In genomic region chr9:74303945-74304344, GRCh38 we compare ENCODE assay signal across 28 cellular contexts.
"Had no signal": no experiment of that assay in that cellular context is flagged by ENCODE, and none has a peak within 500 bp of the region (broad histone marks: within the 10 kb centered on the region; RNA-seq: fewer than 3 reads in every experiment).

No MANE protein-coding gene starts in this region.

- H3K4me3 Mint-ChIP-seq: activated CD4-positive, alpha-beta T cell treated with anti-CD3 and anti-CD28 coated beads, Interleukin-2, amount 10 ng/mL, durations not matched to agents 24 days and 14 days; activated CD8-positive, alpha-beta memory T cell treated with anti-CD3 and anti-CD28 coated beads, Interleukin-2, amount 10 ng/mL, durations not matched to agents 7 days and 5 days; activated naive CD8-positive, alpha-beta T cell treated with anti-CD3 and anti-CD28 coated beads, Interleukin-2, amount 50 U/mL, for 24 hours; activated T-cell treated with anti-CD3 and anti-CD28 coated beads, Interleukin-2, amount 50 U/mL, for 24 hours; activated T-helper 1 cell treated with anti-CD3 and anti-CD28 coated beads, Interleukin-12 subunit alpha, Interleukin-12 subunit beta, Interleukin-2, Interleukin-4 antibody, amounts not matched to agents 30 ng/mL and 10 ng/mL and 1 ng/mL, durations not matched to agents 14 hours and 24 hours and 36 hours; central memory CD8-positive, alpha-beta T cell; T-helper 1 cell treated with Interleukin-12 subunit alpha and Interleukin-12 subunit beta and Interleukin-4 antibody, amounts not matched to agents 30 μg/mL and 1 μg/mL, for 36 hours had no signal

- H3K36me3 ChIP-seq: ascending aorta, Peyer's patch had no signal

- H3K9me3 ChIP-seq: ascending aorta, body of pancreas, Peyer's patch had no signal

- H3K4me1 Mint-ChIP-seq: activated CD4-positive, alpha-beta T cell treated with anti-CD3 and anti-CD28 coated beads, Interleukin-2, amount 10 ng/mL, durations not matched to agents 24 days and 14 days; activated CD8-positive, alpha-beta memory T cell treated with anti-CD3 and anti-CD28 coated beads, Interleukin-2, amount 10 ng/mL, durations not matched to agents 7 days and 5 days; activated naive CD8-positive, alpha-beta T cell treated with anti-CD3 and anti-CD28 coated beads, Interleukin-2, amount 50 U/mL, for 24 hours; central memory CD8-positive, alpha-beta T cell had no signal

- H3K4me1 ChIP-seq: ascending aorta, body of pancreas, Peyer's patch had no signal

- ATAC-seq: activated CD8-positive, alpha-beta memory T cell treated with anti-CD3 and anti-CD28 coated beads, Interleukin-2, amount 10 ng/mL, durations not matched to agents 7 days and 5 days; activated naive CD4-positive, alpha-beta T cell treated with anti-CD3 and anti-CD28 coated beads, Interleukin-2, amount 50 U/mL, for 72 hours; activated naive CD8-positive, alpha-beta T cell treated with anti-CD3 and anti-CD28 coated beads, Interleukin-2, amount 50 U/mL, for 24 hours; body of pancreas had no signal

- DNase-seq: activated CD4-positive, alpha-beta T cell treated with anti-CD3 and anti-CD28 coated beads for 1 hour; activated CD4-positive, alpha-beta T cell treated with anti-CD3 and anti-CD28 coated beads, Interleukin-2, amount 10 ng/mL, durations not matched to agents 24 days and 14 days; activated CD4-positive, alpha-beta T cell treated with anti-CD3 and anti-CD28 coated beads, Interleukin-2, amount 50 U/mL, for 48 hours; activated CD8-positive, alpha-beta memory T cell treated with anti-CD3 and anti-CD28 coated beads, Interleukin-2, amount 10 ng/mL, durations not matched to agents 7 days and 5 days; activated effector memory CD4-positive, alpha-beta T cell treated with Interleukin-2 at 50 U/mL for 16 hours; activated naive CD4-positive, alpha-beta T cell treated with Interleukin-2 at 50 U/mL for 16 hours; activated naive CD8-positive, alpha-beta T cell treated with anti-CD3 and anti-CD28 coated beads, Interleukin-2, amount 50 U/mL, for 24 hours; activated T-cell treated with anti-CD3 and anti-CD28 coated beads, Interleukin-2, amount 50 U/mL, for 24 hours; amniotic stem cell; body of pancreas; Kasumi-1; NCI-H1105 treated with DMSO at 0.1 percent for 48 hours; NCI-H146; NCI-H187 treated with DMSO at 0.1 percent for 48 hours; NCI-H2081 treated with DMSO at 0.1 percent for 48 hours; NCI-H2171 treated with DMSO at 0.1 percent for 48 hours; NCI-H226; NCI-H510A; NCI-H69; Peyer's patch; SHP77 had no signal

- H3K4me3 ChIP-seq: ascending aorta, body of pancreas, Peyer's patch had no signal

- H3K27ac ChIP-seq: ascending aorta, body of pancreas, Peyer's patch, RWPE1 had no signal

- H3K27ac Mint-ChIP-seq: activated CD4-positive, alpha-beta T cell treated with anti-CD3 and anti-CD28 coated beads, Interleukin-2, amount 10 ng/mL, durations not matched to agents 24 days and 14 days; activated CD8-positive, alpha-beta memory T cell treated with anti-CD3 and anti-CD28 coated beads, Interleukin-2, amount 10 ng/mL, durations not matched to agents 7 days and 5 days; activated naive CD4-positive, alpha-beta T cell treated with anti-CD3 and anti-CD28 coated beads, Interleukin-2, amount 50 U/mL, for 72 hours; activated naive CD8-positive, alpha-beta T cell treated with anti-CD3 and anti-CD28 coated beads, Interleukin-2, amount 50 U/mL, for 24 hours; activated T-cell treated with anti-CD3 and anti-CD28 coated beads, Interleukin-2, amount 50 U/mL, for 24 hours; activated T-helper 1 cell treated with anti-CD3 and anti-CD28 coated beads, Interleukin-12 subunit alpha, Interleukin-12 subunit beta, Interleukin-2, Interleukin-4 antibody, amounts not matched to agents 30 ng/mL and 10 ng/mL and 1 ng/mL, durations not matched to agents 14 hours and 24 hours and 36 hours; T-helper 1 cell treated with Interleukin-12 subunit alpha and Interleukin-12 subunit beta and Interleukin-4 antibody, amounts not matched to agents 30 μg/mL and 1 μg/mL, for 36 hours had no signal

- H3K9me3 Mint-ChIP-seq: activated CD4-positive, alpha-beta T cell treated with anti-CD3 and anti-CD28 coated beads, Interleukin-2, amount 10 ng/mL, durations not matched to agents 24 days and 14 days; activated naive CD8-positive, alpha-beta T cell treated with anti-CD3 and anti-CD28 coated beads, Interleukin-2, amount 50 U/mL, for 24 hours; activated T-helper 1 cell treated with anti-CD3 and anti-CD28 coated beads, Interleukin-12 subunit alpha, Interleukin-12 subunit beta, Interleukin-2, Interleukin-4 antibody, amounts not matched to agents 30 ng/mL and 10 ng/mL and 1 ng/mL, durations not matched to agents 14 hours and 24 hours and 36 hours; T-helper 1 cell treated with Interleukin-12 subunit alpha and Interleukin-12 subunit beta and Interleukin-4 antibody, amounts not matched to agents 30 μg/mL and 1 μg/mL, for 36 hours had no signal

- H3K27me3 ChIP-seq: ascending aorta, body of pancreas, Peyer's patch had no signal

- H3K27me3 Mint-ChIP-seq: activated CD8-positive, alpha-beta memory T cell treated with anti-CD3 and anti-CD28 coated beads, Interleukin-2, amount 10 ng/mL, durations not matched to agents 7 days and 5 days; activated naive CD8-positive, alpha-beta T cell treated with anti-CD3 and anti-CD28 coated beads, Interleukin-2, amount 50 U/mL, for 24 hours; activated T-cell treated with anti-CD3 and anti-CD28 coated beads, Interleukin-2, amount 50 U/mL, for 24 hours; central memory CD8-positive, alpha-beta T cell had no signal

- FAIRE-seq: bronchial epithelial cell had no signal

- H3K36me3 Mint-ChIP-seq: activated CD8-positive, alpha-beta memory T cell treated with anti-CD3 and anti-CD28 coated beads, Interleukin-2, amount 10 ng/mL, durations not matched to agents 7 days and 5 days; activated naive CD4-positive, alpha-beta T cell treated with anti-CD3 and anti-CD28 coated beads, Interleukin-2, amount 50 U/mL, for 72 hours had no signal
